16 cellular contexts compared by ENCODE assay signal in the genomic region with DNA sequence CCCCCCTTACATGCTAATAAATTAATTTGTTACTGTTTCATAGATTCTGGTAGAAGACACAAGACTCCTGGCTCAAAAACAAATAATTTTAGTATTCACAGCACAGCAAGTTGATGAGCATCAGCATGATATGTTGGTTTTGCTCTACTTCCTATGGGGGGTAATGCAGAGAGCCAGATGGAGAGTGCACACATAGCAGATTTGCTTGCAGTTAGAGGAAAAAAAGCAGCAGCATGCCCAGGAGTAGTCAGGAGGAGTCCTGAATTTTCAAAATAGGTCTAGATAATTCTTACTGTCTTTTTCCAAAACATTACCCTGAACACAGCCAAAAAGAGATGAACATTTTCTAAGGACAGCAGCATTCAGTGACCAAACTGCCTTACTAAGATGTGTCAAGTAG.
A peak's percentile ranks its signal among the peaks of the same experiment; 100 is the strongest.
DNase-seq lines count a peak whose midpoint lies in the region; ATAC-seq and TF ChIP-seq lines count a peak whose summit lies in the region.
"Had no signal": no experiment of that assay in that cellular context is flagged by ENCODE, and none has a peak within 500 bp of the region (broad histone marks: within the 10 kb centered on the region; RNA-seq: fewer than 3 reads in every experiment).

No MANE protein-coding gene starts in this region.

- no peak overlapping the region for H3K9ac ChIP-seq in smooth muscle cell (ENCODE audit: low read depth)
- H3K9ac ChIP-seq: GM23248 had no signal

- no peaks in the 10 kb centered on the region for H3K36me3 ChIP-seq in mesodermal cell (ENCODE audit: control insufficient read depth, insufficient read depth, low read length)
- no peaks in the 10 kb centered on the region for H3K36me3 ChIP-seq in smooth muscle cell (ENCODE audit: low read depth)

- peaks cover 28% of the 10 kb centered on the region for H3K4me1 ChIP-seq in mesodermal cell (ENCODE audit: control insufficient read depth, insufficient read depth, low read length, poor library complexity, severe bottlenecking)
- peaks cover 5% of the 10 kb centered on the region for H3K4me1 ChIP-seq in smooth muscle cell (ENCODE audit: low read depth)

- H3K9me3 ChIP-seq in mesodermal cell (ENCODE audit: control insufficient read depth, low read length), result no peaks in the 10 kb centered on the region
- H3K9me3 ChIP-seq in smooth muscle cell (replicated peaks; ENCODE audit: low read depth), result no peaks in the 10 kb centered on the region
- no peaks in the 10 kb centered on the region for H3K9me3 ChIP-seq in CD4-positive, alpha-beta T cell (ENCODE audit: control insufficient read depth, low read length)

- no peaks in the 10 kb centered on the region for H3K9me3 Mint-ChIP-seq in CD4-positive, alpha-beta T cell
- H3K9me3 Mint-ChIP-seq: CD4-positive, alpha-beta memory T cell had no signal

- no peak overlapping the region for H3K4me3 Mint-ChIP-seq in CD4-positive, alpha-beta T cell
- H3K4me3 Mint-ChIP-seq: B cell; CD4-positive, alpha-beta memory T cell had no signal

- H3F3A ChIP-seq in smooth muscle cell (ENCODE audit: low read depth), result no peaks in the 10 kb centered on the region

- peaks cover 13% of the 10 kb centered on the region for H3K27me3 Mint-ChIP-seq in CD4-positive, alpha-beta T cell
- H3K27me3 Mint-ChIP-seq: B cell; CD4-positive, alpha-beta memory T cell had no signal

- H3K4me1 Mint-ChIP-seq in CD4-positive, alpha-beta T cell (ENCODE audit: low read depth), result no peaks in the 10 kb centered on the region
- H3K4me1 Mint-ChIP-seq: B cell had no signal

- H3K4me3 ChIP-seq in mesodermal cell (ENCODE audit: extremely low read depth, insufficient read depth, low read length, poor library complexity, severe bottlenecking) (no peak overlapping the region), smooth muscle cell (no peak overlapping the region)
- H3K4me3 ChIP-seq: GM23248 had no signal

- H3K27ac Mint-ChIP-seq in CD4-positive, alpha-beta T cell, result no peak overlapping the region
- H3K27ac Mint-ChIP-seq: B cell; CD4-positive, alpha-beta memory T cell had no signal

- H3K4me2 ChIP-seq in smooth muscle cell, result no peak overlapping the region

- POLR2A ChIA-PET in CD4-positive, alpha-beta T cell (lab: Charles Lee), result no interaction called here

- no peaks in the 10 kb centered on the region for H4K20me1 ChIP-seq in smooth muscle cell (ENCODE audit: low read depth)

- DNase-seq in NCI-H446 treated with DMSO at 0.1 percent for 48 hours (lab: John Stamatoyannopoulos, UW) (peak; percentile 62), cerebellar cortex (ENCODE audit: low spot score) (peak; percentile 87), smooth muscle cell (lab: John Stamatoyannopoulos, UW; ENCODE audit: unreplicated experiment) (no peak), NCI-H510A (lab: John Stamatoyannopoulos, UW) (no peak)
- DNase-seq in CD4-positive, alpha-beta T cell, result no peak
- DNase-seq: CD4-positive, alpha-beta memory T cell; COR-L47; DMS79 treated with DMSO at 0.1 percent for 48 hours; EL; GDM1; GM23248; IMR-90 had no signal

- ATAC-seq in GM18868 (IDR thresholded peaks at IDR 0.05; ENCODE audit: unreplicated experiment), result no peak
- ATAC-seq in CD4-positive, alpha-beta T cell (ENCODE audit: poor library complexity), result no peak
- ATAC-seq: HCT116 had no signal

- no peaks in the 10 kb centered on the region for H3K79me2 ChIP-seq in smooth muscle cell (ENCODE audit: low read depth)

- H3K27ac ChIP-seq in mesodermal cell (ENCODE audit: low read depth, low read length, severe bottlenecking), result peak overlapping the region; percentile 39
- H3K27ac ChIP-seq in smooth muscle cell (ENCODE audit: low read depth), result no peak overlapping the region
- no peak overlapping the region for H3K27ac ChIP-seq in CD4-positive, alpha-beta T cell (ENCODE audit: low read depth, low read length)
- H3K27ac ChIP-seq: GM23248 had no signal

- intact Hi-C loops in CD4-positive, alpha-beta T cell (cut with DNase I, micrococcal nuclease), result no loop called here

- CTCF ChIA-PET in CD4-positive, alpha-beta T cell (lab: Charles Lee), result no interaction called here

- H3K27me3 ChIP-seq in smooth muscle cell (ENCODE audit: low read depth), result no peaks in the 10 kb centered on the region
- H3K27me3 ChIP-seq in CD4-positive, alpha-beta T cell (ENCODE audit: control insufficient read depth, insufficient read depth, low read length), result peaks cover 7% of the 10 kb centered on the region

- no peaks in the 10 kb centered on the region for H3K36me3 Mint-ChIP-seq in CD4-positive, alpha-beta T cell (ENCODE audit: low read depth)
- H3K36me3 Mint-ChIP-seq: CD4-positive, alpha-beta memory T cell had no signal

- H2AFZ ChIP-seq in smooth muscle cell (ENCODE audit: low read depth), result peak overlapping the region; percentile 26
- H2AFZ ChIP-seq: GM23248 had no signal

- no peak for TF ChIP-seq CTCF in smooth muscle cell (IDR thresholded peaks at IDR 0.05; ENCODE audit: borderline replicate concordance, insufficient read depth, poor library complexity, severe bottlenecking)
- no peak for TF ChIP-seq CTCF in CD4-positive, alpha-beta T cell (IDR thresholded peaks at IDR 0.05)

Comparison
In these comparisons a context has a peak if more than half of its experiments do, and no peak if none do; other contexts are left out.
1. DNase-seq: peak in NCI-H446 treated with DMSO at 0.1 percent for 48 hours (single experiment) and cerebellar cortex (single experiment); none in smooth muscle cell (single experiment), NCI-H510A (single experiment) and CD4-positive, alpha-beta T cell (0 of 10).